10 cellular contexts compared by ENCODE assay signal in genomic region chr16:85173981-85174751, GRCh38.
DNase-seq lines count a peak whose midpoint lies in the region; ATAC-seq, FAIRE-seq and TF ChIP-seq lines count a peak whose summit lies in the region.
"Had no signal": no experiment of that assay in that cellular context is flagged by ENCODE, and none has a peak within 500 bp of the region (broad histone marks: within the 10 kb centered on the region; RNA-seq: fewer than 3 reads in every experiment).

No MANE protein-coding gene starts in this region.

- peaks cover 34% of the 10 kb centered on the region for H3K27me3 Mint-ChIP-seq in type B pancreatic cell
- peaks cover 50% of the 10 kb centered on the region for H3K27me3 Mint-ChIP-seq in activated CD8-positive, alpha-beta T cell treated with anti-CD3 and anti-CD28 coated beads for 36 hours

- no peak overlapping the region for H3K27ac Mint-ChIP-seq in type B pancreatic cell
- no peak overlapping the region for H3K27ac Mint-ChIP-seq in activated CD8-positive, alpha-beta T cell treated with anti-CD3 and anti-CD28 coated beads for 36 hours
- H3K27ac Mint-ChIP-seq: CD8-positive, alpha-beta T cell; stimulated activated naive CD8-positive, alpha-beta T cell treated with anti-CD3 and anti-CD28 coated beads, Interleukin-15, Interleukin-2, amounts not matched to agents 100 ng/mL and 50 ng/mL, for 24 hours had no signal

- H3K4me3 ChIP-seq in WI38 (ENCODE audit: low read depth, low read length) (peak overlapping the region; percentile 60), keratinocyte (ENCODE audit: control insufficient read depth in 2 of 3, extremely low read depth in 1 of 3, insufficient read depth in 2 of 3, low read depth in 1 of 3, low read length in 3 of 3) (peak overlapping the region in 1 of 3 experiments; percentile 13)

- dilution Hi-C loops in keratinocyte (cut with MboI; ENCODE audit: extremely low pct_ligation_motif_present, low sequenced_read_pairs): no loop called here

- CTCF ChIA-PET in activated CD8-positive, alpha-beta T cell treated with anti-CD3 and anti-CD28 coated beads for 36 hours (lab: Charles Lee): no interaction called here

- peaks cover 11% of the 10 kb centered on the region for H3K27me3 ChIP-seq in keratinocyte (ENCODE audit: control insufficient read depth, extremely low read depth, insufficient read depth, low read length)

- DNase-seq in NCI-H526 (lab: John Stamatoyannopoulos, UW) (peak; percentile 8 to 42), NCI-H526 treated with DMSO at 0.1 percent for 48 hours (lab: John Stamatoyannopoulos, UW) (no peak), keratinocyte (ENCODE audit: low read depth, low spot score) (no peak), type B pancreatic cell (ENCODE audit: extremely low spot score, unreplicated experiment) (no peak), UCSD-AML1 (lab: John Stamatoyannopoulos, UW; ENCODE audit: unreplicated experiment) (no peak)
- no peak for DNase-seq in effector CD4-positive, alpha-beta T cell
- no peak for DNase-seq in activated CD8-positive, alpha-beta T cell treated with anti-CD3 and anti-CD28 coated beads for 36 hours

- H3K9me3 Mint-ChIP-seq in type B pancreatic cell: no peaks in the 10 kb centered on the region
- no peaks in the 10 kb centered on the region for H3K9me3 Mint-ChIP-seq in activated CD8-positive, alpha-beta T cell treated with anti-CD3 and anti-CD28 coated beads for 36 hours
- H3K9me3 Mint-ChIP-seq: CD8-positive, alpha-beta T cell; stimulated activated naive CD8-positive, alpha-beta T cell treated with anti-CD3 and anti-CD28 coated beads, Interleukin-15, Interleukin-2, amounts not matched to agents 100 ng/mL and 50 ng/mL, for 24 hours had no signal

- H4K20me1 ChIP-seq in keratinocyte (ENCODE audit: control insufficient read depth, extremely low read depth, insufficient read depth, low read length): no peaks in the 10 kb centered on the region

- H2AFZ ChIP-seq in keratinocyte (ENCODE audit: control insufficient read depth, low read length): peak overlapping the region; percentile 10

- peak; percentile 81 for FAIRE-seq in keratinocyte (lab: Jason Lieb, UNC)

- peaks cover 19% of the 10 kb centered on the region for H3K36me3 Mint-ChIP-seq in type B pancreatic cell
- no peaks in the 10 kb centered on the region for H3K36me3 Mint-ChIP-seq in activated CD8-positive, alpha-beta T cell treated with anti-CD3 and anti-CD28 coated beads for 36 hours (ENCODE audit: low read depth)
- H3K36me3 Mint-ChIP-seq: CD8-positive, alpha-beta T cell had no signal

- peaks cover 4% of the 10 kb centered on the region for H3K79me2 ChIP-seq in keratinocyte (ENCODE audit: control insufficient read depth, insufficient read depth, low read length)

- peaks cover 62% of the 10 kb centered on the region for H3K4me1 Mint-ChIP-seq in type B pancreatic cell (ENCODE audit: unreplicated experiment)
- H3K4me1 Mint-ChIP-seq in activated CD8-positive, alpha-beta T cell treated with anti-CD3 and anti-CD28 coated beads for 36 hours (ENCODE audit: low read depth): no peaks in the 10 kb centered on the region

- peak overlapping the region; percentile 59 for H3K27ac ChIP-seq in keratinocyte (ENCODE audit: control insufficient read depth, insufficient read depth, low read length)

- peak overlapping the region; percentile 47 for H3K4me2 ChIP-seq in keratinocyte (ENCODE audit: control insufficient read depth, extremely low read depth, insufficient read depth, low read depth, low read length)

- intact Hi-C loops in activated CD8-positive, alpha-beta T cell treated with anti-CD3 and anti-CD28 coated beads for 36 hours (cut with micrococcal nuclease): no loop called here

- peak overlapping the region; percentile 50 for H3K9ac ChIP-seq in keratinocyte (ENCODE audit: control insufficient read depth, extremely low read depth, insufficient read depth, low read length)

- H3K9me3 ChIP-seq in keratinocyte (ENCODE audit: control insufficient read depth, low read depth, low read length): no peaks in the 10 kb centered on the region

- H3K9me1 ChIP-seq in keratinocyte (ENCODE audit: control insufficient read depth, extremely low read depth, insufficient read depth, low read length): no peaks in the 10 kb centered on the region

- ATAC-seq in activated CD8-positive, alpha-beta T cell treated with anti-CD3 and anti-CD28 coated beads for 36 hours: no peak
- ATAC-seq: CD8-positive, alpha-beta T cell had no signal

- TF ChIP-seq CTCF in WI38 (IDR thresholded peaks at IDR 0.05; ENCODE audit: low read depth, low read length) (no peak), keratinocyte (optimal IDR thresholded peaks at IDR 0.05 in 1 of 3, IDR thresholded peaks at IDR 0.05 in 1 of 3, conservative IDR thresholded peaks at IDR 0.05 in 1 of 3; ENCODE audit: extremely low read depth in 1 of 3, insufficient read depth in 2 of 3, low read length in 3 of 3) (no peak), type B pancreatic cell (conservative IDR thresholded peaks at IDR 0.05) (peak; percentile 0)
- no peak for TF ChIP-seq CTCF in activated CD8-positive, alpha-beta T cell treated with anti-CD3 and anti-CD28 coated beads for 36 hours (IDR thresholded peaks at IDR 0.05)

- POLR2A ChIA-PET in activated CD8-positive, alpha-beta T cell treated with anti-CD3 and anti-CD28 coated beads for 36 hours (lab: Charles Lee): no interaction called here

- H3K4me1 ChIP-seq in keratinocyte (ENCODE audit: control insufficient read depth, extremely low read depth, insufficient read depth, low read length): peaks cover 36% of the 10 kb centered on the region

- no peaks in the 10 kb centered on the region for H3K36me3 ChIP-seq in keratinocyte (ENCODE audit: control insufficient read depth in 2 of 2, extremely low read depth in 1 of 2, insufficient read depth in 2 of 2, low read length in 2 of 2)

- peak overlapping the region; percentile 86 for H3K4me3 Mint-ChIP-seq in type B pancreatic cell
- no peak overlapping the region for H3K4me3 Mint-ChIP-seq in activated CD8-positive, alpha-beta T cell treated with anti-CD3 and anti-CD28 coated beads for 36 hours
- H3K4me3 Mint-ChIP-seq: CD8-positive, alpha-beta T cell; stimulated activated naive CD8-positive, alpha-beta T cell treated with anti-CD3 and anti-CD28 coated beads, Interleukin-15, Interleukin-2, amounts not matched to agents 100 ng/mL and 50 ng/mL, for 24 hours had no signal

Comparison
In these comparisons a context has a peak if more than half of its experiments do, and no peak if none do; other contexts are left out.
1. DNase-seq: peak in NCI-H526 (2 of 2); none in NCI-H526 treated with DMSO at 0.1 percent for 48 hours (single experiment), keratinocyte (single experiment), type B pancreatic cell (single experiment), UCSD-AML1 (single experiment), effector CD4-positive, alpha-beta T cell (single experiment) and activated CD8-positive, alpha-beta T cell treated with anti-CD3 and anti-CD28 coated beads for 36 hours (single experiment).